ENCODE assay signal across 12 cellular contexts in genomic region chr1:59063501-59063900, GRCh38.
DNase-seq lines count a peak whose midpoint lies in the region; ATAC-seq and TF ChIP-seq lines count a peak whose summit lies in the region.
"Had no signal": no experiment of that assay in that cellular context is flagged by ENCODE, and none has a peak within 500 bp of the region (broad histone marks: within the 10 kb centered on the region; RNA-seq: fewer than 3 reads in every experiment).

No MANE protein-coding gene starts in this region.

- intact Hi-C loops in esophagus squamous epithelium (cut with DNase I) = loop anchor here (10.0 kb wide), 1 partner anchor 279 kb away; the partner anchor contains the start of gene JUN

- peak overlapping the region; percentile 74 to 76 for H3K4me3 Mint-ChIP-seq in activated T-cell treated with anti-CD3 and anti-CD28 coated beads, Interleukin-2, amount 50 U/mL, for 72 hours
- H3K4me3 Mint-ChIP-seq in T-helper 1 cell treated with Interleukin-12 subunit alpha and Interleukin-12 subunit beta and Interleukin-4 antibody, amounts not matched to agents 30 μg/mL and 1 μg/mL, for 36 hours = peak overlapping the region; percentile 33

- H3K9me3 ChIP-seq in esophagus squamous epithelium (no peaks in the 10 kb centered on the region), subcutaneous abdominal adipose tissue (ENCODE audit: control insufficient read depth in 5 of 5, low read length in 5 of 5) (no peaks in the 10 kb centered on the region)
- H3K9me3 ChIP-seq: upper lobe of right lung had no signal

- H3K27ac ChIP-seq in esophagus squamous epithelium = peak overlapping the region; percentile 6 to 81 (median 48)
- H3K27ac ChIP-seq in subcutaneous abdominal adipose tissue (ENCODE audit: low read depth, low read length) = peak overlapping the region; percentile 78

- H3K27me3 Mint-ChIP-seq in activated T-cell treated with anti-CD3 and anti-CD28 coated beads, Interleukin-2, amount 50 U/mL, for 72 hours (ENCODE audit: low read depth) = no peaks in the 10 kb centered on the region
- no peaks in the 10 kb centered on the region for H3K27me3 Mint-ChIP-seq in T-helper 1 cell treated with Interleukin-12 subunit alpha and Interleukin-12 subunit beta and Interleukin-4 antibody, amounts not matched to agents 30 μg/mL and 1 μg/mL, for 36 hours (ENCODE audit: low read depth)

- H3K36me3 Mint-ChIP-seq in activated T-cell treated with anti-CD3 and anti-CD28 coated beads, Interleukin-2, amount 50 U/mL, for 72 hours (ENCODE audit: insufficient read depth in 2 of 2) = no peaks in the 10 kb centered on the region
- H3K36me3 Mint-ChIP-seq in T-helper 1 cell treated with Interleukin-12 subunit alpha and Interleukin-12 subunit beta and Interleukin-4 antibody, amounts not matched to agents 30 μg/mL and 1 μg/mL, for 36 hours (ENCODE audit: low read depth) = peaks cover 19% of the 10 kb centered on the region

- no peak overlapping the region for H3K4me3 ChIP-seq in esophagus squamous epithelium
- peak overlapping the region in 1 of 5 donors; percentile 16 for H3K4me3 ChIP-seq in subcutaneous abdominal adipose tissue (ENCODE audit: low read depth in 1 of 5, low read length in 5 of 5)
- H3K4me3 ChIP-seq: upper lobe of right lung had no signal

- peak overlapping the region; percentile 90 for H3K27ac Mint-ChIP-seq in activated T-cell treated with anti-CD3 and anti-CD28 coated beads, Interleukin-2, amount 50 U/mL, for 72 hours
- H3K27ac Mint-ChIP-seq in T-helper 1 cell treated with Interleukin-12 subunit alpha and Interleukin-12 subunit beta and Interleukin-4 antibody, amounts not matched to agents 30 μg/mL and 1 μg/mL, for 36 hours = peak overlapping the region; percentile 86
- H3K27ac Mint-ChIP-seq: progenitor cell of endocrine pancreas had no signal

- H3K9me3 Mint-ChIP-seq in activated T-cell treated with anti-CD3 and anti-CD28 coated beads, Interleukin-2, amount 50 U/mL, for 72 hours = peaks cover 0 to 2% of the 10 kb centered on the region in 2 donors
- peaks cover 10% of the 10 kb centered on the region for H3K9me3 Mint-ChIP-seq in T-helper 1 cell treated with Interleukin-12 subunit alpha and Interleukin-12 subunit beta and Interleukin-4 antibody, amounts not matched to agents 30 μg/mL and 1 μg/mL, for 36 hours

- H3K9ac ChIP-seq in subcutaneous abdominal adipose tissue (ENCODE audit: low read length in 5 of 5) = no peak overlapping the region

- no peak for DNase-seq in activated T-cell treated with anti-CD3 and anti-CD28 coated beads, Interleukin-2, amount 50 U/mL, for 72 hours
- no peak for DNase-seq in activated T-cell treated with anti-CD3 and anti-CD28 coated beads, Interleukin-2, amount 50 U/mL, for 1 hour
- DNase-seq in esophagus squamous epithelium (lab: John Stamatoyannopoulos, UW) (no peak), NCI-H1092 (lab: John Stamatoyannopoulos, UW) (no peak), NCI-H1048 (lab: John Stamatoyannopoulos, UW) (no peak), NCI-H446 treated with DMSO at 0.1 percent for 48 hours (lab: John Stamatoyannopoulos, UW) (no peak)
- DNase-seq: HCEC 1CT, kidney glomerular epithelial cell, upper lobe of right lung had no signal

- TF ChIP-seq POLR2A in esophagus squamous epithelium (IDR thresholded peaks at IDR 0.05) = no peak

- no peaks in the 10 kb centered on the region for H3K36me3 ChIP-seq in esophagus squamous epithelium
- no peaks in the 10 kb centered on the region for H3K36me3 ChIP-seq in subcutaneous abdominal adipose tissue (ENCODE audit: control insufficient read depth in 5 of 5, insufficient read depth in 5 of 5, low read length in 5 of 5)
- H3K36me3 ChIP-seq: upper lobe of right lung had no signal

- H3K27me3 ChIP-seq in esophagus squamous epithelium (no peaks in the 10 kb centered on the region), subcutaneous abdominal adipose tissue (ENCODE audit: control insufficient read depth in 5 of 5, insufficient read depth in 4 of 5, low read length in 5 of 5) (no peaks in the 10 kb centered on the region)
- H3K27me3 ChIP-seq: upper lobe of right lung had no signal

- H3K4me1 ChIP-seq in esophagus squamous epithelium = peaks cover 13 to 69% (median 19%) of the 10 kb centered on the region in 3 donors
- H3K4me1 ChIP-seq in subcutaneous abdominal adipose tissue (ENCODE audit: control insufficient read depth in 5 of 5, insufficient read depth in 5 of 5, low read length in 5 of 5) = peaks cover 2 to 24% (median 19%) of the 10 kb centered on the region in 5 donors
- H3K4me1 ChIP-seq: upper lobe of right lung had no signal

- WGBS in esophagus squamous epithelium, 2 donors = 29 to 38% methylated on average over 2 to 3 of the region's 3 CpGs

- peak in 1 of 2 donors; percentile 51 for ATAC-seq in activated T-cell treated with anti-CD3 and anti-CD28 coated beads, Interleukin-2, amount 50 U/mL, for 72 hours (replicated peaks in 1 of 2)

- TF ChIP-seq CTCF in esophagus squamous epithelium (IDR thresholded peaks at IDR 0.05) = no peak

- peaks cover 33% of the 10 kb centered on the region for H3K4me1 Mint-ChIP-seq in activated T-cell treated with anti-CD3 and anti-CD28 coated beads, Interleukin-2, amount 50 U/mL, for 72 hours (ENCODE audit: low read depth)
- peaks cover 50% of the 10 kb centered on the region for H3K4me1 Mint-ChIP-seq in T-helper 1 cell treated with Interleukin-12 subunit alpha and Interleukin-12 subunit beta and Interleukin-4 antibody, amounts not matched to agents 30 μg/mL and 1 μg/mL, for 36 hours (ENCODE audit: low read depth)
